ENCODE assay signal across 23 cellular contexts in genomic region chr1:68254667-68255226, GRCh38. TPM values are rescaled to one million over a fixed set of nuclear protein-coding genes. Genes with fewer than 3 reads are reported as not detected.
"Had no signal": no experiment of that assay in that cellular context is flagged by ENCODE, and none has a peak within 500 bp of the region (broad histone marks: within the 10 kb centered on the region; RNA-seq: fewer than 3 reads in every experiment).

No MANE protein-coding gene starts in this region.

- H3K27me3 Mint-ChIP-seq: effector memory CD8-positive, alpha-beta T cell; memory B cell had no signal

- H3K4me3 ChIP-seq: esophagus squamous epithelium, left ventricle myocardium inferior, lower lobe of right lung, neural progenitor cell, prostate gland, right lobe of liver, skin epidermis, stomach had no signal

- H3K27ac ChIP-seq: epithelial cell of prostate, left ventricle myocardium inferior, lower lobe of right lung, neural progenitor cell, parathyroid adenoma, prostate gland, right lobe of liver, skin epidermis, stomach had no signal

- ATAC-seq: effector memory CD8-positive, alpha-beta T cell; left cardiac atrium; lower lobe of right lung; natural killer cell treated with Interleukin-12 subunit alpha and Interleukin-12 subunit beta and Interleukin-15 and Interleukin-18, amount 100 ng/mL, for 72 hours; right lobe of liver had no signal

- DNase-seq: effector memory CD8-positive, alpha-beta T cell; esophagus squamous epithelium; foreskin fibroblast; kidney; left cardiac atrium; left ventricle myocardium inferior; lower lobe of right lung; occipital lobe; retina; right lobe of liver; stimulated activated CD4-positive, alpha-beta T cell treated with anti-CD3 and anti-CD28 coated beads, Interleukin-2, amount 100 ng/mL, for 24 hours; stimulated activated CD4-positive, alpha-beta T cell treated with anti-CD3 and anti-CD28 coated beads, Interleukin-4, amount 100 ng/mL, for 4 hours; stimulated activated naive CD4-positive, alpha-beta T cell; stomach; trophoblast cell had no signal

- H3K36me3 Mint-ChIP-seq: memory B cell had no signal

- H3K27ac Mint-ChIP-seq: effector memory CD8-positive, alpha-beta T cell; memory B cell; mesothelial cell of epicardium; natural killer cell treated with Interleukin-12 subunit alpha and Interleukin-12 subunit beta and Interleukin-15 and Interleukin-18, amount 100 ng/mL, for 72 hours; neural progenitor cell had no signal

- H3K4me3 Mint-ChIP-seq: effector memory CD8-positive, alpha-beta T cell; memory B cell; mesothelial cell of epicardium; natural killer cell treated with Interleukin-12 subunit alpha and Interleukin-12 subunit beta and Interleukin-15 and Interleukin-18, amount 100 ng/mL, for 72 hours; neural progenitor cell had no signal

- H3K9ac ChIP-seq: neural progenitor cell, parathyroid adenoma had no signal

- H3K4me1 ChIP-seq: esophagus squamous epithelium, left ventricle myocardium inferior, lower lobe of right lung, parathyroid adenoma, prostate gland, right lobe of liver, stomach had no signal

- H3K4me1 Mint-ChIP-seq: memory B cell, mesothelial cell of epicardium had no signal

- H2AFZ ChIP-seq: neural progenitor cell, parathyroid adenoma had no signal

- H3K9me3 ChIP-seq: esophagus squamous epithelium, lower lobe of right lung, prostate gland, right lobe of liver, stomach had no signal

- H3K36me3 ChIP-seq: esophagus squamous epithelium, left ventricle myocardium inferior, lower lobe of right lung, neural progenitor cell, prostate gland, right lobe of liver, stomach had no signal

- H3K27me3 ChIP-seq: esophagus squamous epithelium, neural progenitor cell, right lobe of liver, stomach had no signal

- H3K4me2 ChIP-seq: neural progenitor cell had no signal

RNA-seq across cellular contexts. Expression of gene WLS, which starts 22.4 kb away (rescaled TPM):
- total RNA-seq: natural killer cell treated with Interleukin-12 subunit alpha and Interleukin-12 subunit beta and Interleukin-15 and Interleukin-18, amount 100 ng/mL, for 72 hours had no signal
